In the genomic region with DNA sequence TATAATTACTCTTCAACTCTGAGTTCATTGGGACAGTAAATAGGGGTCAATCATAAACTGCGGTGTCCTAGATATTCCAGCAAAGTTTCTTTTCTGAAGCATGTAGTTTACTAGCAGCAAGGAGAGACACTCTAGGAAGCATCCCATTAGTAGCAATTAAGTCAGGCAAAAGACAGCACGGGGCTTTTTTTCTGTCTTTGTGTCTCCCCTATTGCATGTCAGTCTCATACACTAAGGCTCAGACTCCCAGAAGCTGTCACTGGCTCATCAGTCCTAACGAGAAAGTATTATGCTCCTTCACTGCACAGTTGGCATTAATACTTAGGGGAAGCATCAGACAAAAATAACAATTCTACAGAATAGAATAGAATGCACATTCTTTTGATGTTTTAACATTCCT, we compare ENCODE assay signal across 20 cellular contexts.
"Had no signal": no experiment of that assay in that cellular context is flagged by ENCODE, and none has a peak within 500 bp of the region (broad histone marks: within the 10 kb centered on the region; RNA-seq: fewer than 3 reads in every experiment).

No MANE protein-coding gene starts in this region.

- H3K27me3 ChIP-seq: brain microvascular endothelial cell, foreskin keratinocyte, upper lobe of right lung had no signal

- H3K27me3 Mint-ChIP-seq: activated B cell treated with CpG ODN at 0.5 μM for 24 hours; activated naive CD8-positive, alpha-beta T cell treated with anti-CD3 and anti-CD28 coated beads, Interleukin-2, amount 50 U/mL, for 24 hours had no signal

- H3K9me3 Mint-ChIP-seq: activated B cell treated with CpG ODN at 0.5 μM for 24 hours had no signal

- H3K36me3 Mint-ChIP-seq: natural killer cell had no signal

- H3K4me1 Mint-ChIP-seq: activated B cell treated with CpG ODN at 0.5 μM for 24 hours; activated naive CD8-positive, alpha-beta T cell treated with anti-CD3 and anti-CD28 coated beads, Interleukin-2, amount 50 U/mL, for 24 hours; natural killer cell had no signal

- H3K9me3 ChIP-seq: lower lobe of right lung, upper lobe of right lung had no signal

- H3K4me3 Mint-ChIP-seq: activated B cell treated with CpG ODN at 0.5 μM for 24 hours; activated naive CD4-positive, alpha-beta T cell treated with anti-CD3 and anti-CD28 coated beads for 36 hours; activated naive CD8-positive, alpha-beta T cell treated with anti-CD3 and anti-CD28 coated beads, Interleukin-2, amount 50 U/mL, for 24 hours; activated T-cell treated with anti-CD3 and anti-CD28 coated beads, Interleukin-2, amount 50 U/mL, for 72 hours; natural killer cell had no signal

- H3K4me1 ChIP-seq: foreskin keratinocyte, lower lobe of right lung, upper lobe of right lung had no signal

- H3K27ac Mint-ChIP-seq: activated B cell treated with CpG ODN at 0.5 μM for 24 hours; activated naive CD4-positive, alpha-beta T cell treated with anti-CD3 and anti-CD28 coated beads for 36 hours; activated naive CD8-positive, alpha-beta T cell treated with anti-CD3 and anti-CD28 coated beads, Interleukin-2, amount 50 U/mL, for 24 hours; activated T-cell treated with anti-CD3 and anti-CD28 coated beads, Interleukin-2, amount 50 U/mL, for 72 hours; natural killer cell had no signal

- H3K4me3 ChIP-seq: lower lobe of right lung, upper lobe of right lung had no signal

- DNase-seq: activated B cell treated with CpG ODN at 0.5 μM for 24 hours; activated CD4-positive, alpha-beta T cell treated with anti-CD3 and anti-CD28 coated beads for 4 hours; activated CD4-positive, alpha-beta T cell treated with anti-CD3 and anti-CD28 coated beads, Interleukin-2, amount 50 U/mL, for 48 hours; activated effector memory CD4-positive, alpha-beta T cell treated with Interleukin-2 at 50 U/mL for 16 hours; activated naive CD4-positive, alpha-beta T cell treated with anti-CD3 and anti-CD28 coated beads for 36 hours; activated naive CD8-positive, alpha-beta T cell treated with anti-CD3 and anti-CD28 coated beads, Interleukin-2, amount 50 U/mL, for 24 hours; activated T-cell treated with anti-CD3 and anti-CD28 coated beads, Interleukin-2, amount 50 U/mL, for 72 hours; anterior cingulate cortex; brain microvascular endothelial cell; caudate nucleus; dermis blood vessel endothelial cell; effector CD8-positive, alpha-beta T cell; foreskin keratinocyte; lower lobe of right lung; natural killer cell; occipital lobe; stimulated activated CD4-positive, alpha-beta T cell treated with anti-CD3 and anti-CD28 coated beads, Interleukin-4, amount 100 ng/mL, for 1 hour; stimulated activated naive CD8-positive, alpha-beta T cell treated with anti-CD3 and anti-CD28 coated beads, Interleukin-15, Interleukin-2, amounts not matched to agents 100 U/mL and 50 U/mL, for 24 hours; T-helper 9 cell; upper lobe of right lung had no signal

- H3K36me3 ChIP-seq: brain microvascular endothelial cell, lower lobe of right lung, upper lobe of right lung had no signal
